ENCODE assay signal across 11 cellular contexts in genomic region chr10:11328264-11329054, GRCh38.
A peak's percentile ranks its signal among the peaks of the same experiment; 100 is the strongest.
DNase-seq lines count a peak whose midpoint lies in the region; ATAC-seq, FAIRE-seq and TF ChIP-seq lines count a peak whose summit lies in the region.
"Had no signal": no experiment of that assay in that cellular context is flagged by ENCODE, and none has a peak within 500 bp of the region (broad histone marks: within the 10 kb centered on the region; RNA-seq: fewer than 3 reads in every experiment).

No MANE protein-coding gene starts in this region.

- H2AK5ac ChIP-seq in trophoblast cell (ENCODE audit: low read length) = no peak overlapping the region

- H3K4ac ChIP-seq in trophoblast cell (ENCODE audit: low read depth, low read length) = no peak overlapping the region

- H3K36me3 ChIP-seq in Caco-2 (ENCODE audit: control insufficient read depth, insufficient read depth, low read length) (no peaks in the 10 kb centered on the region), trophoblast cell (ENCODE audit: control insufficient read depth in 1 of 2, insufficient read depth in 2 of 2, low read length in 2 of 2) (no peaks in the 10 kb centered on the region)

- WGBS in trophoblast cell (ENCODE audit: extremely low coverage, insufficient coverage, insufficient read length) = no CpG with 5 or more reads among the region's 17 CpGs

- H3K14ac ChIP-seq in trophoblast cell (ENCODE audit: low read length) = no peak overlapping the region

- FAIRE-seq in frontal cortex (lab: Jason Lieb, UNC) (no peak), GM19239 (lab: Jason Lieb, UNC) (no peak)

- peak; percentile 97 for ATAC-seq in esophagus mucosa

- H3K27ac ChIP-seq in trophoblast cell (ENCODE audit: low read depth, low read length) = no peak overlapping the region

- H3K4me1 ChIP-seq in Caco-2 (peaks cover 28% of the 10 kb centered on the region), trophoblast cell (ENCODE audit: control insufficient read depth in 1 of 2, insufficient read depth in 2 of 2, low read length in 2 of 2) (peaks cover 14 to 19% of the 10 kb centered on the region in 2 experiments)

- H3K4me2 ChIP-seq in trophoblast cell (ENCODE audit: low read length) = no peak overlapping the region

- no peaks in the 10 kb centered on the region for H3K27me3 Mint-ChIP-seq in Caco-2 (ENCODE audit: insufficient read depth, unreplicated experiment)

- no peak overlapping the region for H2AFZ ChIP-seq in trophoblast cell (ENCODE audit: insufficient read depth, low read length, poor library complexity)

- no peaks in the 10 kb centered on the region for H3K36me3 Mint-ChIP-seq in Caco-2 (ENCODE audit: insufficient read depth, unreplicated experiment)

- no peak overlapping the region for H4K91ac ChIP-seq in trophoblast cell (ENCODE audit: low read depth, low read length)

- no peaks in the 10 kb centered on the region for H3K9me3 Mint-ChIP-seq in Caco-2 (ENCODE audit: unreplicated experiment)

- H3K27me3 ChIP-seq in Caco-2 (replicated peaks; ENCODE audit: control insufficient read depth, insufficient read depth, low read length) (no peaks in the 10 kb centered on the region), trophoblast cell (ENCODE audit: insufficient read depth, low read length) (no peaks in the 10 kb centered on the region)

- intact Hi-C loops in Caco-2 (cut with micrococcal nuclease; ENCODE audit: unreplicated experiment) = no loop called here

- no peaks in the 10 kb centered on the region for H3K9me3 ChIP-seq in Caco-2
- no peaks in the 10 kb centered on the region for H3K9me3 ChIP-seq in trophoblast cell (ENCODE audit: insufficient read depth, low read depth, low read length)

- no TSS peak for BruUV-seq in Caco-2 (replicated peaks; lab: Mats Ljungman, UMichigan)

- no peak overlapping the region for H2BK5ac ChIP-seq in trophoblast cell (ENCODE audit: low read depth, low read length, poor library complexity)

- H3K9ac ChIP-seq in trophoblast cell (ENCODE audit: low read length) = no peak overlapping the region

- H3K23ac ChIP-seq in trophoblast cell (ENCODE audit: low read length) = no peak overlapping the region

- TF ChIP-seq CTCF in Caco-2 (IDR thresholded peaks at IDR 0.05; ENCODE audit: insufficient read depth in 1 of 2, low read depth in 1 of 2, low read length in 1 of 2, severe bottlenecking in 1 of 2, unreplicated experiment in 1 of 2) = no peak

- H3K4me3 ChIP-seq in Caco-2 (ENCODE audit: low read depth, low read length) (no peak overlapping the region), trophoblast cell (ENCODE audit: low read depth, low read length) (no peak overlapping the region)

- no peak overlapping the region for H3K18ac ChIP-seq in trophoblast cell (ENCODE audit: low read length)

- peak overlapping the region; percentile 23 for H2BK12ac ChIP-seq in trophoblast cell (ENCODE audit: low read length)

- no peaks in the 10 kb centered on the region for H3K79me2 ChIP-seq in trophoblast cell (ENCODE audit: control insufficient read depth, insufficient read depth, low read length, poor library complexity)

- H3K27ac Mint-ChIP-seq in Caco-2 (ENCODE audit: unreplicated experiment) = peak overlapping the region; percentile 76

- CTCF ChIA-PET in Caco-2 (lab: Charles Lee) = interaction anchor here (1.2 kb wide), 1 partner anchor 109 kb away, joined by 3 read pairs; no protein-coding TSS in a partner anchor

- POLR2A ChIA-PET in Caco-2 (lab: Charles Lee) = no interaction called here

- H3K4me3 Mint-ChIP-seq in Caco-2 (ENCODE audit: unreplicated experiment) = no peak overlapping the region

- H4K12ac ChIP-seq in trophoblast cell (ENCODE audit: low read depth, low read length) = no peak overlapping the region

- peak overlapping the region; percentile 22 for H4K8ac ChIP-seq in trophoblast cell (ENCODE audit: low read depth, low read length)

- no peak overlapping the region for H2BK120ac ChIP-seq in trophoblast cell (ENCODE audit: insufficient read depth, low read length, poor library complexity)

- peaks cover 51% of the 10 kb centered on the region for H3K4me1 Mint-ChIP-seq in Caco-2 (ENCODE audit: low read depth, unreplicated experiment)

- DNase-seq in Caco-2 (no peak), NOMO-1 treated with DMSO at 0.1 percent for 48 hours (lab: John Stamatoyannopoulos, UW; ENCODE audit: unreplicated experiment) (peak; percentile 66), trophoblast cell (peak; percentile 81 to 91), NCI-H748 (lab: John Stamatoyannopoulos, UW; ENCODE audit: unreplicated experiment) (no peak), frontal cortex (ENCODE audit: low spot score in 2 of 2) (no peak), HCEC 1CT (no peak), GM19239 (ENCODE audit: insufficient read length, low spot score) (no peak)
- DNase-seq: DMS53, kidney glomerular epithelial cell, NCI-H2029 treated with DMSO at 0.1 percent for 48 hours had no signal

- peaks cover 11% of the 10 kb centered on the region for H3K79me1 ChIP-seq in trophoblast cell (ENCODE audit: low read length)

Comparison
In these comparisons a context has a peak if more than half of its experiments do, and no peak if none do; other contexts are left out.
1. DNase-seq: peak in NOMO-1 treated with DMSO at 0.1 percent for 48 hours (single experiment) and trophoblast cell (2 of 2); none in Caco-2 (0 of 2), NCI-H748 (single experiment), frontal cortex (0 of 2), HCEC 1CT (single experiment) and GM19239 (single experiment).